21 cellular contexts compared by ENCODE assay signal in genomic region chr1:166153641-166154350, GRCh38. TPM values are rescaled to one million over a fixed set of nuclear protein-coding genes. Genes with fewer than 3 reads are reported as not detected.
"Had no signal": no experiment of that assay in that cellular context is flagged by ENCODE, and none has a peak within 500 bp of the region (broad histone marks: within the 10 kb centered on the region; RNA-seq: fewer than 3 reads in every experiment).

No MANE protein-coding gene starts in this region.

- H3K36me3 ChIP-seq: ascending aorta, cardiac muscle cell, colonic mucosa, gastrocnemius medialis, suprapubic skin, tibial artery, upper lobe of right lung had no signal

- H3K4me3 ChIP-seq: ascending aorta, cardiac muscle cell, colonic mucosa, gastrocnemius medialis, hepatocyte, suprapubic skin, tibial artery, upper lobe of right lung had no signal

- DNase-seq: activated B cell treated with CpG ODN at 0.5 μM for 24 hours; activated CD4-positive, alpha-beta T cell treated with anti-CD3 and anti-CD28 coated beads, Interleukin-2, amount 50 U/mL, for 4 hours; activated gamma-delta T cell; activated naive CD4-positive, alpha-beta T cell treated with anti-CD3 and anti-CD28 coated beads, Interleukin-2, amount 10 ng/mL, durations not matched to agents 7 days and 5 days; activated naive CD8-positive, alpha-beta T cell treated with anti-CD3 and anti-CD28 coated beads, Interleukin-2, amount 10 ng/mL, durations not matched to agents 7 days and 5 days; activated T-cell treated with anti-CD3 and anti-CD28 coated beads, Interleukin-2, amount 50 U/mL, for 1 hour; cerebellar nuclear complex; colonic mucosa; effector CD8-positive, alpha-beta T cell; islet precursor cell; naive B cell; right cardiac atrium; T-helper 2 cell; tibial artery; upper lobe of right lung had no signal

- H3K9me3 ChIP-seq: ascending aorta, colonic mucosa, gastrocnemius medialis, suprapubic skin, tibial artery, upper lobe of right lung had no signal

- H3K27ac ChIP-seq: ascending aorta, cardiac muscle cell, colonic mucosa, epithelial cell of prostate, gastrocnemius medialis, hepatocyte, suprapubic skin, tibial artery, upper lobe of right lung had no signal

- H3K27me3 ChIP-seq: ascending aorta, cardiac muscle cell, colonic mucosa, gastrocnemius medialis, suprapubic skin, tibial artery, upper lobe of right lung had no signal

RNA-seq across cellular contexts. Expression of gene FAM78B, which starts 13.0 kb away (rescaled TPM):
- total RNA-seq: activated naive CD8-positive, alpha-beta T cell treated with anti-CD3 and anti-CD28 coated beads, Interleukin-2, amount 10 ng/mL, durations not matched to agents 7 days and 5 days; ascending aorta; hepatocyte had no signal
